Comparison of ENCODE assay signal across 8 cellular contexts in the genomic region with DNA sequence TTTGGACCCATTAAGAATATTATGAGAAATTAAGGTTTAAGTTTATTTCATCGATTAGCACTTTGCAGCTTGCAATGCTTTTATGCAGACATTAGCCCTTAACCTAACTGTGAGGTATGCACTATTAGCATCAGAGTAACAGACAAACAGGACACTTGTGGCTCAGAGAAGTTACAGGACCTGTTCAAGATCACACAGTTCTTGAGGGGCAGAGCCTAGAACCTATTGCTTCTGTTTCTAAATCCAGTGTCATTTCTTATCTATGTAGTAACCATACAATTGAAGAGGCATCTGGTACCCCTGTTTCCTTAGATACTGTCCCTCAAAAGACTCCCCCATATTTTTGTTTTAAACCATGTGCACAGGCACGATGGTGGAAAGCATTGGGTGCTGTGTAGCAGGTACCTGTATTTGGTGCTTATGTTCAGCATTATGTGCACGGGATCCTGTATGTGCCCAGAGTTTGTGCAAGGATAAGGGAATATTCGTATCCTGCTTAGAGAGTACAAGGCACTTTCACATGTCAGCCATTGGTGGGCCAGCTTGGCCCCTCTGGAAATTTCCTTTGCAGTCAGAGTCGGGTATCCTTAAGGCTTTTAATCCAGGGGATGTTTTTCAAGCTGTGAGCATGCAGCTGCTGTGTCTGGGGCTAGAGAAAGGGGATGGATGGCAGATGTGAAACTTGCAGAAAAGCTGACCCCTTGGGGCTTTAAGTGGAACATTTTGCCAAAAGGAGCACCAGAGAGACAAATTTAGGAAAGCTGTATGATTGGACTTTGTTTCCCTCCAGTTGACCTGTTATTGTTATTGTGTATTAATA. TPM values are rescaled to one million over a fixed set of nuclear protein-coding genes. Genes with fewer than 3 reads are reported as not detected.
DNase-seq lines count a peak whose midpoint lies in the region; ATAC-seq and TF ChIP-seq lines count a peak whose summit lies in the region.

No MANE protein-coding gene starts in this region.

- peak overlapping the region; percentile 99 for H3K4me3 ChIP-seq in AG10803 (ENCODE audit: low read length)
- peak overlapping the region; percentile 80 for H3K4me3 ChIP-seq in KMS-11 (IDR thresholded peaks at IDR 0.05; ENCODE audit: insufficient read depth, low read depth, low read length)
- peak overlapping the region; percentile 67 for H3K4me3 ChIP-seq in choroid plexus epithelial cell (ENCODE audit: low read depth, low read length)

- no peaks in the 10 kb centered on the region for H3K36me3 ChIP-seq in KMS-11 (ENCODE audit: insufficient read depth)

- H3K27ac Mint-ChIP-seq in natural killer cell, result peak overlapping the region; percentile 85 to 93

- no peak for TF ChIP-seq CTCF in AG10803 (conservative IDR thresholded peaks at IDR 0.05; ENCODE audit: low read length)
- TF ChIP-seq CTCF in KMS-11 (conservative IDR thresholded peaks at IDR 0.05; ENCODE audit: low read depth, low read length), result no peak
- peak; percentile 6 for TF ChIP-seq CTCF in choroid plexus epithelial cell (conservative IDR thresholded peaks at IDR 0.05; ENCODE audit: low read depth, low read length)
- no peak for TF ChIP-seq CTCF in natural killer cell (IDR thresholded peaks at IDR 0.05)
- no peak for TF ChIP-seq CTCF in GM10266 (IDR thresholded peaks at IDR 0.05; ENCODE audit: control insufficient read depth, insufficient read depth, low read depth, missing control alignments)

- H3K4me1 Mint-ChIP-seq in natural killer cell, result peaks cover 60 to 73% of the 10 kb centered on the region in 2 donors

- H3K4me3 Mint-ChIP-seq in natural killer cell, result peak overlapping the region; percentile 94

- no peaks in the 10 kb centered on the region for H3K27me3 ChIP-seq in KMS-11 (ENCODE audit: insufficient read depth, low read depth)

- H3K4me1 ChIP-seq in KMS-11 (ENCODE audit: low read depth, poor library complexity, severe bottlenecking), result peaks cover 36% of the 10 kb centered on the region

- DNase-seq in AG10803 (ENCODE audit: low read depth) (no peak), choroid plexus epithelial cell (ENCODE audit: low read depth) (peak; percentile 40), natural killer cell (no peak), CD1c-positive myeloid dendritic cell (ENCODE audit: extremely low spot score) (no peak), DMS153 (lab: John Stamatoyannopoulos, UW) (no peak), GM10266 (ENCODE audit: extremely low spot score) (no peak)

- intact Hi-C loops in natural killer cell (cut with micrococcal nuclease), result loop anchor here (1.0 to 5.0 kb wide), 5 partner anchors 8 to 214 kb away; partner anchors contain the start of gene LCLAT1

- peaks cover 25% of the 10 kb centered on the region for H3K79me2 ChIP-seq in KMS-11 (ENCODE audit: insufficient read depth, low read depth)

- no peaks in the 10 kb centered on the region for H4K20me1 ChIP-seq in KMS-11 (ENCODE audit: insufficient read depth)

- no peaks in the 10 kb centered on the region for H3K9me3 Mint-ChIP-seq in natural killer cell

- H3K9ac ChIP-seq in KMS-11, result peak overlapping the region; percentile 91; the same call in 1 of the 2 replicates

- H3K36me3 Mint-ChIP-seq in natural killer cell, result no peaks in the 10 kb centered on the region

- no peaks in the 10 kb centered on the region for H3K27me3 Mint-ChIP-seq in natural killer cell (ENCODE audit: low read depth in 2 of 2)

- peak overlapping the region; percentile 77 for H3K27ac ChIP-seq in KMS-11

- ATAC-seq in natural killer cell (no peak), HG02852 (IDR thresholded peaks at IDR 0.05; ENCODE audit: unreplicated experiment) (no peak)

- H2AFZ ChIP-seq in KMS-11 (ENCODE audit: low read depth), result peak overlapping the region; percentile 98; the same call in 1 of the 2 replicates

- H3K4me2 ChIP-seq in KMS-11, result peak overlapping the region; percentile 73

RNA-seq across cellular contexts. Expression of gene LBH, which starts 2.0 kb away (rescaled TPM):
- 100 to 1,000 TPM; 157 to 197 (median 158) TPM for total RNA-seq in natural killer cell
